1 cellular context compared by ENCODE assay signal in the genomic region with DNA sequence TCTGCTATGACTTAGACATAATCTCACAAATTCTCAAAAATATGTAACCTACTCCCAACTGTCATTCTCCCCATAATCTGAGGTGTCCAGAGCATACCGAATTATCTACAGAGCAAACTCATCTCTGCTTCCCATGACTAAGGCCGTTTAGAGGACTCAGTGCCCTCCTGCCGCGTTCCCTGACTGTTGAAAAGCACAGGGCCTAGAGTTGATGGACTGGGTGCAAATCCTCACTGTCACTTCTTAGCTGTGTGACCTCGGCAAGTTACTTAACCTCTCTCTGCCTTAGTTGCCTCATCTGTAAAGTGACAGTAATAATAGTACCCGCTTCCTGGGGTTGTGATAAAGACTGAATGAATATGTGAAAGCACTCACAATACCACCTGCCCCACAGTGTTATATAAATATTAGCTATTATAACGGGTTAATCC.
A peak's percentile ranks its signal among the peaks of the same experiment; 100 is the strongest.
TF ChIP-seq lines count a peak whose summit lies in the region.

No MANE protein-coding gene starts in this region.

TF ChIP-seq in K562, 482 proteins besides CTCF, POLR2A, EP300 and RAD21 (continues in another document):
- TF ChIP-seq KDM5B (IDR thresholded peaks at IDR 0.05; ENCODE audit: insufficient replicate concordance, low read depth, low read length) (peak; percentile 21), CHD4 (IDR thresholded peaks at IDR 0.05; ENCODE audit: insufficient read depth, insufficient replicate concordance, low read depth, low read length, poor library complexity, severe bottlenecking) (peak; percentile 73), RBFOX2 (IDR thresholded peaks at IDR 0.05; ENCODE audit: low read depth, low read length) (no peak), ZBTB1 (CRISPR knock-in tag; IDR thresholded peaks at IDR 0.05; ENCODE audit: borderline replicate concordance, low read depth) (no peak), WHSC1 (IDR thresholded peaks at IDR 0.05; ENCODE audit: low read length) (no peak), ESRRA (IDR thresholded peaks at IDR 0.05; ENCODE audit: borderline replicate concordance, low read depth) (peak; percentile 91), OTX1 (CRISPR knock-in tag; IDR thresholded peaks at IDR 0.05) (peak; percentile 11; the same call in 1 of the 2 replicates), RUNX1 (IDR thresholded peaks at IDR 0.05; ENCODE audit: low read depth) (no peak), ETV6 (IDR thresholded peaks at IDR 0.05; ENCODE audit: borderline replicate concordance in 1 of 2, low read depth in 2 of 2, low read length in 1 of 2) (0 out of 4 replicates have a peak, but pooled peaks of 1 of the 2 experiments have one; percentile 32), ETV6 (CRISPR knock-in tag; IDR thresholded peaks at IDR 0.05; ENCODE audit: borderline replicate concordance) (no peak), C11orf30 (IDR thresholded peaks at IDR 0.05; ENCODE audit: low read depth) (peak; percentile 93), ZNF696 (CRISPR knock-in tag; conservative IDR thresholded peaks at IDR 0.05) (no peak), NFATC3 (IDR thresholded peaks at IDR 0.05) (peak; percentile 68; the same call in 1 of the 2 replicates), BRD9 (IDR thresholded peaks at IDR 0.05; ENCODE audit: low read depth, partially characterized antibody) (peak; percentile 86), HDAC3 (IDR thresholded peaks at IDR 0.05; ENCODE audit: borderline replicate concordance, partially characterized antibody) (peak; percentile 33), SMAD3 (CRISPR knock-in tag; conservative IDR thresholded peaks at IDR 0.05) (0 out of 2 replicates have a peak, but pooled peaks have one; percentile 17), ZNF217 (CRISPR knock-in tag; IDR thresholded peaks at IDR 0.05) (no peak), ETV5 (CRISPR knock-in tag; IDR thresholded peaks at IDR 0.05; ENCODE audit: low read depth) (no peak; the same call in 1 of the 2 replicates), ZNF253 (CRISPR knock-in tag; conservative IDR thresholded peaks at IDR 0.05) (no peak), MBD2 (IDR thresholded peaks at IDR 0.05; ENCODE audit: borderline replicate concordance, low read depth) (peak; percentile 22; the same call in 1 of the 2 replicates), FOXA1 (IDR thresholded peaks at IDR 0.05; ENCODE audit: borderline replicate concordance) (no peak), NRF1 (conservative IDR thresholded peaks at IDR 0.05 in 1 of 2, IDR thresholded peaks at IDR 0.05 in 1 of 2) (no peak), NCOA1 (IDR thresholded peaks at IDR 0.05; ENCODE audit: low read depth) (peak; percentile 47; the same call in 1 of the 2 replicates), CEBPG (CRISPR knock-in tag; IDR thresholded peaks at IDR 0.05) (no peak), CEBPG (tag; conservative IDR thresholded peaks at IDR 0.05 in 1 of 2, IDR thresholded peaks at IDR 0.05 in 1 of 2) (peak; percentile 19 to 37; a peak in 1 of 4 replicates), JUNB (CRISPR knock-in tag; conservative IDR thresholded peaks at IDR 0.05) (0 out of 2 replicates have a peak, but pooled peaks have one; percentile 24), NR2C1 (IDR thresholded peaks at IDR 0.05) (0 out of 2 replicates have a peak, but pooled peaks have one; percentile 10), NR2C1 (tag; IDR thresholded peaks at IDR 0.05) (no peak), FOSL1 (tag; conservative IDR thresholded peaks at IDR 0.05) (peak; percentile 71), SMARCA4 (IDR thresholded peaks at IDR 0.05) (peak; percentile 69; the same call in 1 of the 2 replicates), RBM25 (IDR thresholded peaks at IDR 0.05; ENCODE audit: low read depth, low read length, severe bottlenecking) (peak; percentile 97), DPF2 (IDR thresholded peaks at IDR 0.05) (peak; percentile 88), GABPB2 (CRISPR knock-in tag; conservative IDR thresholded peaks at IDR 0.05) (0 out of 2 replicates have a peak, but pooled peaks have one; percentile 21), KAT2B (IDR thresholded peaks at IDR 0.05; ENCODE audit: low read depth, low read length) (no peak), ZFP1 (CRISPR knock-in tag; IDR thresholded peaks at IDR 0.05) (0 out of 2 replicates have a peak, but pooled peaks have one; percentile 39), CREM (IDR thresholded peaks at IDR 0.05; ENCODE audit: low read depth) (peak; percentile 36; the same call in 1 of the 2 replicates), PCBP2 (IDR thresholded peaks at IDR 0.05; ENCODE audit: low read depth, low read length, poor library complexity, severe bottlenecking) (no peak), PML (IDR thresholded peaks at IDR 0.05; ENCODE audit: low read length) (no peak), MTA1 (IDR thresholded peaks at IDR 0.05; ENCODE audit: borderline replicate concordance) (peak; percentile 33; the same call in 1 of the 2 replicates), CTBP1 (IDR thresholded peaks at IDR 0.05; ENCODE audit: borderline replicate concordance) (peak; percentile 11), KDM2B (CRISPR knock-in tag; IDR thresholded peaks at IDR 0.05) (no peak; the same call in 1 of the 2 replicates), GATAD2B (IDR thresholded peaks at IDR 0.05; ENCODE audit: borderline replicate concordance) (peak; percentile 56; the same call in 1 of the 2 replicates), ARID1B (IDR thresholded peaks at IDR 0.05) (peak; percentile 64; the same call in 1 of the 2 replicates), BCOR (IDR thresholded peaks at IDR 0.05) (peak; percentile 97), CSDE1 (IDR thresholded peaks at IDR 0.05) (no peak), MTA2 (IDR thresholded peaks at IDR 0.05; ENCODE audit: low read depth) (no peak; the same call in 1 of the 2 replicates), BDP1 (IDR thresholded peaks at IDR 0.05; ENCODE audit: insufficient read depth, insufficient read length) (no peak), MAFF (IDR thresholded peaks at IDR 0.05; ENCODE audit: low read length) (peak; percentile 83), ZNF584 (CRISPR knock-in tag; IDR thresholded peaks at IDR 0.05; ENCODE audit: low read depth) (no peak), KLF1 (tag; IDR thresholded peaks at IDR 0.05) (no peak)
- TF ChIP-seq, protein P1, sequence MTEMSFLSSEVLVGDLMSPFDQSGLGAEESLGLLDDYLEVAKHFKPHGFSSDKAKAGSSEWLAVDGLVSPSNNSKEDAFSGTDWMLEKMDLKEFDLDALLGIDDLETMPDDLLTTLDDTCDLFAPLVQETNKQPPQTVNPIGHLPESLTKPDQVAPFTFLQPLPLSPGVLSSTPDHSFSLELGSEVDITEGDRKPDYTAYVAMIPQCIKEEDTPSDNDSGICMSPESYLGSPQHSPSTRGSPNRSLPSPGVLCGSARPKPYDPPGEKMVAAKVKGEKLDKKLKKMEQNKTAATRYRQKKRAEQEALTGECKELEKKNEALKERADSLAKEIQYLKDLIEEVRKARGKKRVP (CRISPR knock-in tag; IDR thresholded peaks at IDR 0.05), result 0 out of 2 replicates have a peak, but pooled peaks have one; percentile 39
- TF ChIP-seq, protein P2, sequence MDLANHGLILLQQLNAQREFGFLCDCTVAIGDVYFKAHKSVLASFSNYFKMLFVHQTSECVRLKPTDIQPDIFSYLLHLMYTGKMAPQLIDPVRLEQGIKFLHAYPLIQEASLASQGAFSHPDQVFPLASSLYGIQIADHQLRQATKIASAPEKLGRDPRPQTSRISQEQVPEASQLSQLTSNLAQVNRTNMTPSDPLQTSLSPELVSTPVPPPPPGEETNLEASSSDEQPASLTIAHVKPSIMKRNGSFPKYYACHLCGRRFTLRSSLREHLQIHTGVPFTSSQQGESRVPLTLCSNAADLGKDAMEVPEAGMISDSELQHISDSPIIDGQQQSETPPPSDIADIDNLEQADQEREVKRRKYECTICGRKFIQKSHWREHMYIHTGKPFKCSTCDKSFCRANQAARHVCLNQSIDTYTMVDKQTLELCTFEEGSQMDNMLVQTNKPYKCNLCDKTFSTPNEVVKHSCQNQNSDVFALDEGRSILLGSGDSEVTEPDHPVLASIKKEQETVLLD (IDR thresholded peaks at IDR 0.05), result no peak
- TF ChIP-seq, protein P3, sequence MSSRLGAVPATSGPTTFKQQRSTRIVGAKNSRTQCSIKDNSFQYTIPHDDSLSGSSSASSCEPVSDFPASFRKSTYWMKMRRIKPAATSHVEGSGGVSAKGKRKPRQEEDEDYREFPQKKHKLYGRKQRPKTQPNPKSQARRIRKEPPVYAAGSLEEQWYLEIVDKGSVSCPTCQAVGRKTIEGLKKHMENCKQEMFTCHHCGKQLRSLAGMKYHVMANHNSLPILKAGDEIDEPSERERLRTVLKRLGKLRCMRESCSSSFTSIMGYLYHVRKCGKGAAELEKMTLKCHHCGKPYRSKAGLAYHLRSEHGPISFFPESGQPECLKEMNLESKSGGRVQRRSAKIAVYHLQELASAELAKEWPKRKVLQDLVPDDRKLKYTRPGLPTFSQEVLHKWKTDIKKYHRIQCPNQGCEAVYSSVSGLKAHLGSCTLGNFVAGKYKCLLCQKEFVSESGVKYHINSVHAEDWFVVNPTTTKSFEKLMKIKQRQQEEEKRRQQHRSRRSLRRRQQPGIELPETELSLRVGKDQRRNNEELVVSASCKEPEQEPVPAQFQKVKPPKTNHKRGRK (tag; IDR thresholded peaks at IDR 0.05), result peak; percentile 69
- TF ChIP-seq, protein P4, sequence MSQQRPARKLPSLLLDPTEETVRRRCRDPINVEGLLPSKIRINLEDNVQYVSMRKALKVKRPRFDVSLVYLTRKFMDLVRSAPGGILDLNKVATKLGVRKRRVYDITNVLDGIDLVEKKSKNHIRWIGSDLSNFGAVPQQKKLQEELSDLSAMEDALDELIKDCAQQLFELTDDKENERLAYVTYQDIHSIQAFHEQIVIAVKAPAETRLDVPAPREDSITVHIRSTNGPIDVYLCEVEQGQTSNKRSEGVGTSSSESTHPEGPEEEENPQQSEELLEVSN (IDR thresholded peaks at IDR 0.05; ENCODE audit: borderline replicate concordance in 1 of 2, extremely low read depth in 1 of 2, insufficient read depth in 1 of 2, insufficient read length in 1 of 2, low read depth in 1 of 2, low read length in 1 of 2, poor library complexity in 1 of 2, severe bottlenecking in 1 of 2), result peak in 1 of 2 experiments; percentile 64
- TF ChIP-seq, protein P5, sequence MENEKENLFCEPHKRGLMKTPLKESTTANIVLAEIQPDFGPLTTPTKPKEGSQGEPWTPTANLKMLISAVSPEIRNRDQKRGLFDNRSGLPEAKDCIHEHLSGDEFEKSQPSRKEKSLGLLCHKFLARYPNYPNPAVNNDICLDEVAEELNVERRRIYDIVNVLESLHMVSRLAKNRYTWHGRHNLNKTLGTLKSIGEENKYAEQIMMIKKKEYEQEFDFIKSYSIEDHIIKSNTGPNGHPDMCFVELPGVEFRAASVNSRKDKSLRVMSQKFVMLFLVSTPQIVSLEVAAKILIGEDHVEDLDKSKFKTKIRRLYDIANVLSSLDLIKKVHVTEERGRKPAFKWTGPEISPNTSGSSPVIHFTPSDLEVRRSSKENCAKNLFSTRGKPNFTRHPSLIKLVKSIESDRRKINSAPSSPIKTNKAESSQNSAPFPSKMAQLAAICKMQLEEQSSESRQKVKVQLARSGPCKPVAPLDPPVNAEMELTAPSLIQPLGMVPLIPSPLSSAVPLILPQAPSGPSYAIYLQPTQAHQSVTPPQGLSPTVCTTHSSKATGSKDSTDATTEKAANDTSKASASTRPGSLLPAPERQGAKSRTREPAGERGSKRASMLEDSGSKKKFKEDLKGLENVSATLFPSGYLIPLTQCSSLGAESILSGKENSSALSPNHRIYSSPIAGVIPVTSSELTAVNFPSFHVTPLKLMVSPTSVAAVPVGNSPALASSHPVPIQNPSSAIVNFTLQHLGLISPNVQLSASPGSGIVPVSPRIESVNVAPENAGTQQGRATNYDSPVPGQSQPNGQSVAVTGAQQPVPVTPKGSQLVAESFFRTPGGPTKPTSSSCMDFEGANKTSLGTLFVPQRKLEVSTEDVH (IDR thresholded peaks at IDR 0.05; ENCODE audit: low read depth, partially characterized antibody), result no peak
- TF ChIP-seq, protein P6, sequence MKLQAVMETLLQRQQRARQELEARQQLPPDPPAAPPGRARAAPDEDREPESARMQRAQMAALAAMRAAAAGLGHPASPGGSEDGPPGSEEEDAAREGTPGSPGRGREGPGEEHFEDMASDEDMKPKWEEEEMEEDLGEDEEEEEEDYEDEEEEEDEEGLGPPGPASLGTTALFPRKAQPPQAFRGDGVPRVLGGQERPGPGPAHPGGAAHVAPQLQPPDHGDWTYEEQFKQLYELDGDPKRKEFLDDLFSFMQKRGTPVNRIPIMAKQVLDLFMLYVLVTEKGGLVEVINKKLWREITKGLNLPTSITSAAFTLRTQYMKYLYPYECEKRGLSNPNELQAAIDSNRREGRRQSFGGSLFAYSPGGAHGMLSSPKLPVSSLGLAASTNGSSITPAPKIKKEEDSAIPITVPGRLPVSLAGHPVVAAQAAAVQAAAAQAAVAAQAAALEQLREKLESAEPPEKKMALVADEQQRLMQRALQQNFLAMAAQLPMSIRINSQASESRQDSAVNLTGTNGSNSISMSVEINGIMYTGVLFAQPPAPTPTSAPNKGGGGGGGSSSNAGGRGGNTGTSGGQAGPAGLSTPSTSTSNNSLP (IDR thresholded peaks at IDR 0.05; ENCODE audit: borderline replicate concordance, low read depth, low read length), result no peak
- TF ChIP-seq, protein P7, sequence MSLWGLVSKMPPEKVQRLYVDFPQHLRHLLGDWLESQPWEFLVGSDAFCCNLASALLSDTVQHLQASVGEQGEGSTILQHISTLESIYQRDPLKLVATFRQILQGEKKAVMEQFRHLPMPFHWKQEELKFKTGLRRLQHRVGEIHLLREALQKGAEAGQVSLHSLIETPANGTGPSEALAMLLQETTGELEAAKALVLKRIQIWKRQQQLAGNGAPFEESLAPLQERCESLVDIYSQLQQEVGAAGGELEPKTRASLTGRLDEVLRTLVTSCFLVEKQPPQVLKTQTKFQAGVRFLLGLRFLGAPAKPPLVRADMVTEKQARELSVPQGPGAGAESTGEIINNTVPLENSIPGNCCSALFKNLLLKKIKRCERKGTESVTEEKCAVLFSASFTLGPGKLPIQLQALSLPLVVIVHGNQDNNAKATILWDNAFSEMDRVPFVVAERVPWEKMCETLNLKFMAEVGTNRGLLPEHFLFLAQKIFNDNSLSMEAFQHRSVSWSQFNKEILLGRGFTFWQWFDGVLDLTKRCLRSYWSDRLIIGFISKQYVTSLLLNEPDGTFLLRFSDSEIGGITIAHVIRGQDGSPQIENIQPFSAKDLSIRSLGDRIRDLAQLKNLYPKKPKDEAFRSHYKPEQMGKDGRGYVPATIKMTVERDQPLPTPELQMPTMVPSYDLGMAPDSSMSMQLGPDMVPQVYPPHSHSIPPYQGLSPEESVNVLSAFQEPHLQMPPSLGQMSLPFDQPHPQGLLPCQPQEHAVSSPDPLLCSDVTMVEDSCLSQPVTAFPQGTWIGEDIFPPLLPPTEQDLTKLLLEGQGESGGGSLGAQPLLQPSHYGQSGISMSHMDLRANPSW (CRISPR knock-in tag; IDR thresholded peaks at IDR 0.05), result no peak
- TF ChIP-seq, protein P8, sequence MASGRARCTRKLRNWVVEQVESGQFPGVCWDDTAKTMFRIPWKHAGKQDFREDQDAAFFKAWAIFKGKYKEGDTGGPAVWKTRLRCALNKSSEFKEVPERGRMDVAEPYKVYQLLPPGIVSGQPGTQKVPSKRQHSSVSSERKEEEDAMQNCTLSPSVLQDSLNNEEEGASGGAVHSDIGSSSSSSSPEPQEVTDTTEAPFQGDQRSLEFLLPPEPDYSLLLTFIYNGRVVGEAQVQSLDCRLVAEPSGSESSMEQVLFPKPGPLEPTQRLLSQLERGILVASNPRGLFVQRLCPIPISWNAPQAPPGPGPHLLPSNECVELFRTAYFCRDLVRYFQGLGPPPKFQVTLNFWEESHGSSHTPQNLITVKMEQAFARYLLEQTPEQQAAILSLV (tag; IDR thresholded peaks at IDR 0.05), result no peak
